Comparison of ENCODE assay signal across 19 cellular contexts in the genomic region with DNA sequence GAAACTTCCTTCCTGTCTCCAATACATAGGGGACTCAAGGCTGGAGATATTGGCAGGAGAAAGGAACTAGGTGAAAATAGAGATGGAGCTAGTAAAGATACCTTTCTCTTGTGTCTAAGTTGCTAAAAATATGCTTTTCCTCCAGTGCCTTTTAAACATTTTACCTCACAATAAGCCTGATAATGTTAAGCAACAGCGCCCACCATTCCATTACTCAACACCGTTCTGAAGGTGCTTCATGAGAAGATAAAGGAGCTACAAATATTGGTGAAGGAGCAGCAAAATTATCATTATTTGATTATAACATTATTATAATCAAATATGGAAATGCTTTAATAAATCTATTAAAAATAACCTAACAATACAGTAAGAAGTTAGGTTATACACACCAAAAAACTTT.
"Had no signal": no experiment of that assay in that cellular context is flagged by ENCODE, and none has a peak within 500 bp of the region (broad histone marks: within the 10 kb centered on the region; RNA-seq: fewer than 3 reads in every experiment).

No MANE protein-coding gene starts in this region.

- H3K79me2 ChIP-seq: hepatocyte had no signal

- H3K4me3 ChIP-seq: colonic mucosa, esophagus muscularis mucosa, gastroesophageal sphincter, heart left ventricle, hepatocyte, left lung, lower lobe of right lung, mucosa of descending colon had no signal

- H3K36me3 ChIP-seq: colonic mucosa, esophagus muscularis mucosa, gastroesophageal sphincter, heart left ventricle, left lung, lower lobe of right lung had no signal

- H3K4me1 Mint-ChIP-seq: immature natural killer cell had no signal

- DNase-seq: colonic mucosa; cortex of kidney; effector CD8-positive, alpha-beta T cell; effector memory CD8-positive, alpha-beta T cell; foreskin keratinocyte; heart left ventricle; immature natural killer cell; kidney; left cardiac atrium; left lung; left ventricle myocardium superior; lower lobe of right lung; mesenchymal stem cell; mucosa of descending colon had no signal

- H3K9me3 Mint-ChIP-seq: dendritic cell treated with granulocyte-macrophage colony-stimulating factor and Interleukin-4, amounts not matched to agents 40 ng/mL and 50 ng/mL, for 4 days; effector memory CD8-positive, alpha-beta T cell; immature natural killer cell; mesothelial cell of epicardium had no signal

- H3K4me1 ChIP-seq: colonic mucosa, esophagus muscularis mucosa, foreskin keratinocyte, gastroesophageal sphincter, left lung, lower lobe of right lung had no signal

- H3K4me3 Mint-ChIP-seq: dendritic cell treated with granulocyte-macrophage colony-stimulating factor and Interleukin-4, amounts not matched to agents 40 ng/mL and 50 ng/mL, for 4 days; effector memory CD8-positive, alpha-beta T cell; immature natural killer cell; mesothelial cell of epicardium had no signal

- H3K27ac Mint-ChIP-seq: dendritic cell treated with granulocyte-macrophage colony-stimulating factor and Interleukin-4, amounts not matched to agents 40 ng/mL and 50 ng/mL, for 4 days; effector memory CD8-positive, alpha-beta T cell; immature natural killer cell had no signal

- H2AFZ ChIP-seq: hepatocyte had no signal

- H3K9me3 ChIP-seq: colonic mucosa, esophagus muscularis mucosa, gastroesophageal sphincter, heart left ventricle, left lung, lower lobe of right lung, mucosa of descending colon had no signal

- H3K27ac ChIP-seq: colonic mucosa, esophagus muscularis mucosa, foreskin keratinocyte, gastroesophageal sphincter, heart left ventricle, hepatocyte, left lung, lower lobe of right lung had no signal

- H3K27me3 ChIP-seq: colonic mucosa, hepatocyte had no signal

- H3K36me3 Mint-ChIP-seq: immature natural killer cell, mesothelial cell of epicardium had no signal

- H3K4me2 ChIP-seq: hepatocyte had no signal

- ATAC-seq: effector memory CD8-positive, alpha-beta T cell; foreskin keratinocyte; gastroesophageal sphincter; heart left ventricle; left cardiac atrium; left lung; left ventricle myocardium superior; lower lobe of right lung; mucosa of descending colon had no signal
